8 cellular contexts compared by ENCODE assay signal in the genomic region with DNA sequence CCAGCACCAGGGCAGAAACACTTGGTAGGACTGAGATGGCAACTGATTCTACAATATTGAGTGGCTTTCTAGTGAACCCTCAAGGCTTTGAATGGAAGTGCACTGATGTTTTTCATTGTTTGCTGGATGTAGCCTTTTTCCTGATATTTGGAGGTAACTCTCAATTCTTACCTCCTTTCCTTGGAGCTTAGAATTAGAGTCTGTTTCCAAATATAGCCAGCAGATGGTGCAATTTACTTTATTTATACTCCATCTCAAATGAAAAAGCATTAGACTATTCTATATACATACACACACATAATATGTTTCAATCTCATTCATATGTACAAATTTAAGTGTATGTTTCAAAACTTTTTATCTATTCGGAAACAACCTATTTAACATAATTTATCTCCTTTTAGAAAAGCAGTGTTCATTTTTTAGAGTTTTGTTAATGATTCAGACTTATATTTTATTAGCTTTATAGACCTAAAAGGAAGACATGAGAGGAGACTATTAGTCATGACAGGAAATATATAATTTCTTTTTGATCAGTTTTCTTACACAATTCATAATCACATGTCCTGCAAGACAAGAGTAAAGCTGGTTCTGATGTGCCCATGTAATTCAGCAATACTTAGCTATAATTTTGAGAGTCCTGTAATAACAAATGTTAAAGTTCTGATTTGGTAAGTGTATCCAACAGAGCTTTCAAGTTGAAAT.
DNase-seq lines count a peak whose midpoint lies in the region; ATAC-seq and FAIRE-seq lines count a peak whose summit lies in the region.

No MANE protein-coding gene starts in this region.

- no peak overlapping the region for H3K4me2 ChIP-seq in neuronal stem cell (ENCODE audit: insufficient read depth, low read length, poor library complexity, severe bottlenecking)

- no peak overlapping the region for H2AFZ ChIP-seq in neuronal stem cell (ENCODE audit: low read length)

- CTCF ChIA-PET in activated CD8-positive, alpha-beta memory T cell treated with anti-CD3 and anti-CD28 coated beads, Interleukin-2, amount 10 ng/mL, durations not matched to agents 7 days and 5 days (lab: Charles Lee) = interaction anchor here (2.1 kb wide), 1 partner anchor 10 kb away, joined by 7 read pairs; no protein-coding TSS in a partner anchor

- no peaks in the 10 kb centered on the region for H3K4me1 Mint-ChIP-seq in activated CD8-positive, alpha-beta memory T cell treated with anti-CD3 and anti-CD28 coated beads, Interleukin-2, amount 10 ng/mL, durations not matched to agents 7 days and 5 days

- no peak overlapping the region for H3K27ac Mint-ChIP-seq in activated CD8-positive, alpha-beta memory T cell treated with anti-CD3 and anti-CD28 coated beads, Interleukin-2, amount 10 ng/mL, durations not matched to agents 7 days and 5 days

- H3K27ac ChIP-seq in neuronal stem cell (replicated peaks; ENCODE audit: low read length) = no peak overlapping the region

- WGBS in neuronal stem cell (ENCODE audit: extremely low coverage in 2 of 2, insufficient read length in 2 of 2, insufficient replicate concordance in 1 of 2), 2 donors = no CpG with 5 or more reads among the region's 1 CpG

- no peak overlapping the region for H3K4me3 Mint-ChIP-seq in activated CD8-positive, alpha-beta memory T cell treated with anti-CD3 and anti-CD28 coated beads, Interleukin-2, amount 10 ng/mL, durations not matched to agents 7 days and 5 days

- no peak overlapping the region for H3K18ac ChIP-seq in neuronal stem cell (ENCODE audit: low read length)

- no peak overlapping the region for H4K91ac ChIP-seq in neuronal stem cell (ENCODE audit: low read depth, low read length, poor library complexity)

- H3K79me1 ChIP-seq in neuronal stem cell (ENCODE audit: low read depth, low read length) = no peaks in the 10 kb centered on the region

- H3K9ac ChIP-seq in neuronal stem cell (ENCODE audit: low read depth, low read length, poor library complexity) = no peak overlapping the region

- peak; percentile 87 for FAIRE-seq in endometrium (lab: Jason Lieb, UNC)

- H3K4me3 ChIP-seq in neuronal stem cell (ENCODE audit: low read length in 2 of 2) = no peak overlapping the region

- H3K27me3 Mint-ChIP-seq in activated CD8-positive, alpha-beta memory T cell treated with anti-CD3 and anti-CD28 coated beads, Interleukin-2, amount 10 ng/mL, durations not matched to agents 7 days and 5 days = peaks cover 3% of the 10 kb centered on the region

- no peak overlapping the region for H3K14ac ChIP-seq in neuronal stem cell (ENCODE audit: low read length)

- no peaks in the 10 kb centered on the region for H3K4me1 ChIP-seq in neuronal stem cell (ENCODE audit: control insufficient read depth in 2 of 2, insufficient read depth in 1 of 2, low read depth in 1 of 2, low read length in 2 of 2)

- H2BK12ac ChIP-seq in neuronal stem cell (ENCODE audit: low read length) = no peak overlapping the region

- no peak overlapping the region for H2AK5ac ChIP-seq in neuronal stem cell (ENCODE audit: low read depth, low read length)

- H3K4ac ChIP-seq in neuronal stem cell (ENCODE audit: low read length) = no peak overlapping the region

- H4K8ac ChIP-seq in neuronal stem cell (ENCODE audit: low read depth, low read length) = no peak overlapping the region

- H2BK5ac ChIP-seq in neuronal stem cell (ENCODE audit: low read length) = no peak overlapping the region

- no peaks in the 10 kb centered on the region for H3K9me3 Mint-ChIP-seq in activated CD8-positive, alpha-beta memory T cell treated with anti-CD3 and anti-CD28 coated beads, Interleukin-2, amount 10 ng/mL, durations not matched to agents 7 days and 5 days (ENCODE audit: low read depth)

- H3K36me3 Mint-ChIP-seq in activated CD8-positive, alpha-beta memory T cell treated with anti-CD3 and anti-CD28 coated beads, Interleukin-2, amount 10 ng/mL, durations not matched to agents 7 days and 5 days = no peaks in the 10 kb centered on the region

- H3K27me3 ChIP-seq in neuronal stem cell (ENCODE audit: control insufficient read depth in 3 of 3, insufficient read depth in 3 of 3, low read depth in 1 of 3, low read length in 3 of 3) = no peaks in the 10 kb centered on the region

- H2BK15ac ChIP-seq in neuronal stem cell (ENCODE audit: low read length) = no peak overlapping the region

- H3K36me3 ChIP-seq in neuronal stem cell (replicated peaks in 1 of 2; ENCODE audit: control insufficient read depth in 2 of 2, insufficient read depth in 2 of 2, low read length in 2 of 2) = no peaks in the 10 kb centered on the region

- H2BK120ac ChIP-seq in neuronal stem cell (ENCODE audit: low read depth, low read length) = no peak overlapping the region

- H3K9me3 ChIP-seq in neuronal stem cell (replicated peaks in 1 of 2; ENCODE audit: control insufficient read depth in 2 of 2, insufficient read depth in 1 of 2, low read depth in 1 of 2, low read length in 2 of 2) = no peaks in the 10 kb centered on the region

- no peak overlapping the region for H3K23ac ChIP-seq in neuronal stem cell (ENCODE audit: low read depth, low read length, poor library complexity)

- ATAC-seq in HG02938 (IDR thresholded peaks at IDR 0.05; ENCODE audit: unreplicated experiment) = peak; percentile 72
- no peak for ATAC-seq in activated CD8-positive, alpha-beta memory T cell treated with anti-CD3 and anti-CD28 coated beads, Interleukin-2, amount 10 ng/mL, durations not matched to agents 7 days and 5 days

- DNase-seq in DMS 273 (lab: John Stamatoyannopoulos, UW; ENCODE audit: unreplicated experiment) = peak; percentile 71
- DNase-seq in DMS 273 treated with DMSO at 0.1 percent for 48 hours (lab: John Stamatoyannopoulos, UW) = no peak
- DNase-seq in NCI-H774 (lab: John Stamatoyannopoulos, UW) = peak; percentile 8
- peak; percentile 32 for DNase-seq in neuronal stem cell (ENCODE audit: low spot score)
- no peak for DNase-seq in activated CD4-positive, CD25-positive, alpha-beta regulatory T cell (lab: John Stamatoyannopoulos, UW)
- DNase-seq in activated CD8-positive, alpha-beta memory T cell treated with anti-CD3 and anti-CD28 coated beads, Interleukin-2, amount 10 ng/mL, durations not matched to agents 7 days and 5 days = no peak

Comparison
In these comparisons a context has a peak if more than half of its experiments do, and no peak if none do; other contexts are left out.
1. DNase-seq: peak in DMS 273 (single experiment), NCI-H774 (single experiment) and neuronal stem cell (single experiment); none in DMS 273 treated with DMSO at 0.1 percent for 48 hours (single experiment), activated CD4-positive, CD25-positive, alpha-beta regulatory T cell (0 of 4) and activated CD8-positive, alpha-beta memory T cell treated with anti-CD3 and anti-CD28 coated beads, Interleukin-2, amount 10 ng/mL, durations not matched to agents 7 days and 5 days (single experiment).